In genomic region chr5:67166460-67166871, GRCh38 we compare ENCODE assay signal across 8 cellular contexts. TPM values are rescaled to one million over a fixed set of nuclear protein-coding genes. Genes with fewer than 3 reads are reported as not detected.
DNase-seq lines count a peak whose midpoint lies in the region; ATAC-seq and TF ChIP-seq lines count a peak whose summit lies in the region.

No MANE protein-coding gene starts in this region.

- H3K27me3 ChIP-seq in mammary epithelial cell (ENCODE audit: insufficient read depth, low read length): no peaks in the 10 kb centered on the region
- H3K27me3 ChIP-seq in mononuclear cell (ENCODE audit: insufficient read depth, low read length): no peaks in the 10 kb centered on the region

- CTCF ChIA-PET in mammary epithelial cell (lab: Charles Lee; ENCODE audit: low non-redundant PET): interaction anchor here (0.5 to 1.0 kb wide), 4 partner anchors 41 to 1104 kb away, joined by 3 to 7 read pairs (median 6); no protein-coding TSS in a partner anchor

- WGBS in mammary epithelial cell (ENCODE audit: low coverage, missing lambda C conversion rate): 30% methylated on average over 17 of the region's 18 CpGs

- dilution Hi-C loops in mammary epithelial cell (cut with HindIII; ENCODE audit: low sequenced_read_pairs): no loop called here

- H3K4me3 ChIP-seq in mammary epithelial cell (replicated peaks in 1 of 3; ENCODE audit: insufficient read depth in 1 of 3, low read depth in 2 of 3, low read length in 3 of 3) (no peak overlapping the region), mononuclear cell (ENCODE audit: low read length) (peak overlapping the region; percentile 34)

- H3K9me3 ChIP-seq in mammary epithelial cell (replicated peaks; ENCODE audit: insufficient read depth, low read length) (no peaks in the 10 kb centered on the region), mononuclear cell (ENCODE audit: low read depth, low read length) (no peaks in the 10 kb centered on the region)

- H3K4me1 ChIP-seq in mammary epithelial cell (ENCODE audit: insufficient read depth, low read length) (peaks cover 33% of the 10 kb centered on the region), mononuclear cell (ENCODE audit: insufficient read depth, low read length) (peaks cover 49% of the 10 kb centered on the region)

- peak; percentile 20 for ATAC-seq in HG02970 (IDR thresholded peaks at IDR 0.05; ENCODE audit: low FRiP score, unreplicated experiment)

- peak overlapping the region; percentile 65 for H2AFZ ChIP-seq in mammary epithelial cell (ENCODE audit: low read depth, low read length)

- no peak overlapping the region for H3K9ac ChIP-seq in mammary epithelial cell (ENCODE audit: insufficient read depth, low read length)

- peaks cover 5% of the 10 kb centered on the region for H3K79me2 ChIP-seq in mammary epithelial cell (ENCODE audit: insufficient read depth, low read length)

- no peaks in the 10 kb centered on the region for H4K20me1 ChIP-seq in mammary epithelial cell (ENCODE audit: insufficient read depth, low read length)

- DNase-seq in GM13977 (ENCODE audit: low spot score) (peak; percentile 45), T-helper 2 cell (peak; percentile 46 to 93 (median 66)), mammary epithelial cell (no peak), NCI-H2029 (lab: John Stamatoyannopoulos, UW) (no peak), NCI-H2196 treated with DMSO at 0.1 percent for 48 hours (lab: John Stamatoyannopoulos, UW; ENCODE audit: unreplicated experiment) (no peak)
- DNase-seq in stimulated activated CD8-positive, alpha-beta memory T cell treated with anti-CD3 and anti-CD28 coated beads, Interleukin-7, amount 100 ng/mL, for 48 hours (ENCODE audit: extremely low read depth in 1 of 2, low read depth in 1 of 2): peak; percentile 39 to 73

- intact Hi-C loops in mammary epithelial cell (cut with micrococcal nuclease): loop anchor here (1.0 to 5.0 kb wide), 4 partner anchors 43 to 1108 kb away; no protein-coding TSS in a partner anchor

- TF ChIP-seq CTCF in GM13977 (IDR thresholded peaks at IDR 0.05; ENCODE audit: extremely low read depth, insufficient read depth, missing control alignments) (no peak), mammary epithelial cell (conservative IDR thresholded peaks at IDR 0.05 in 1 of 2, IDR thresholded peaks at IDR 0.05 in 1 of 2; ENCODE audit: extremely low read depth in 1 of 2, insufficient read depth in 1 of 2, low read depth in 1 of 2, low read length in 2 of 2) (no peak)

- peak overlapping the region; percentile 65 for H3K27ac ChIP-seq in mammary epithelial cell (ENCODE audit: insufficient read depth, low read depth, low read length)

- peak overlapping the region; percentile 48 for H3K4me2 ChIP-seq in mammary epithelial cell (ENCODE audit: insufficient read depth, low read depth, low read length)

- BruUV-seq in mammary epithelial cell (replicated peaks; lab: Mats Ljungman, UMichigan): no TSS peak

- in situ Hi-C loops in GM13977 (cut with MboI; ENCODE audit: low pct_unique_long_range_greater_than_20kb, low sequenced_read_pairs, unreplicated experiment) (no loop called here), mammary epithelial cell (cut with MboI; ENCODE audit: low sequenced_read_pairs in 2 of 2) (no loop called here)

- peaks cover 19% of the 10 kb centered on the region for H3K36me3 ChIP-seq in mammary epithelial cell (ENCODE audit: insufficient read depth, low read length)

RNA-seq across cellular contexts. Expression of gene CD180, which starts 30.1 kb away (rescaled TPM):
- total RNA-seq in mammary epithelial cell (under 1 TPM in 1 of 2 donors, not detected in 1; 0.17 TPM), mononuclear cell (2.3 TPM)
- polyA plus RNA-seq in mammary epithelial cell: 0.02 TPM
- polyA minus RNA-seq in mammary epithelial cell: not detected

Comparison
In these comparisons a context has a peak if more than half of its experiments do, and no peak if none do; other contexts are left out.
1. DNase-seq: peak in GM13977 (single experiment), T-helper 2 cell (5 of 5) and stimulated activated CD8-positive, alpha-beta memory T cell treated with anti-CD3 and anti-CD28 coated beads, Interleukin-7, amount 100 ng/mL, for 48 hours (2 of 2); none in mammary epithelial cell (single experiment), NCI-H2029 (single experiment) and NCI-H2196 treated with DMSO at 0.1 percent for 48 hours (single experiment).